Comparison of ENCODE assay signal across 25 cellular contexts in genomic region chr1:239388578-239388977, GRCh38. TPM values are rescaled to one million over a fixed set of nuclear protein-coding genes. Genes with fewer than 3 reads are reported as not detected.
A peak's percentile ranks its signal among the peaks of the same experiment; 100 is the strongest.
DNase-seq lines count a peak whose midpoint lies in the region; ATAC-seq, FAIRE-seq and TF ChIP-seq lines count a peak whose summit lies in the region.
"Had no signal": no experiment of that assay in that cellular context is flagged by ENCODE, and none has a peak within 500 bp of the region (broad histone marks: within the 10 kb centered on the region; RNA-seq: fewer than 3 reads in every experiment).

No MANE protein-coding gene starts in this region.

- H3K9me3 ChIP-seq in kidney (ENCODE audit: control insufficient read depth in 1 of 2, low read length in 2 of 2) (no peaks in the 10 kb centered on the region), sigmoid colon (no peaks in the 10 kb centered on the region)
- H3K9me3 ChIP-seq: heart left ventricle, right lobe of liver, suprapubic skin had no signal

- peaks cover 6% of the 10 kb centered on the region for H3K36me3 Mint-ChIP-seq in activated T-helper 17 cell treated with anti-CD3 and anti-CD28 coated beads, Interleukin-2, amount 50 U/mL, for 72 hours (ENCODE audit: low read depth)

- TF ChIP-seq CTCF in kidney (IDR thresholded peaks at IDR 0.05; ENCODE audit: borderline replicate concordance, extremely low read depth, insufficient read depth) (no peak), sigmoid colon (IDR thresholded peaks at IDR 0.05) (no peak)

- H3K9me3 Mint-ChIP-seq in activated T-helper 17 cell treated with anti-CD3 and anti-CD28 coated beads, Interleukin-2, amount 50 U/mL, for 72 hours = peaks cover 4% of the 10 kb centered on the region
- H3K9me3 Mint-ChIP-seq: endodermal cell; T-helper 1 cell treated with Interleukin-12 subunit alpha and Interleukin-12 subunit beta and Interleukin-4 antibody, amounts not matched to agents 30 μg/mL and 1 μg/mL, for 36 hours had no signal

- H3K27ac Mint-ChIP-seq in activated T-helper 17 cell treated with anti-CD3 and anti-CD28 coated beads, Interleukin-2, amount 50 U/mL, for 72 hours = no peak overlapping the region
- H3K27ac Mint-ChIP-seq: endodermal cell; T-helper 1 cell treated with Interleukin-12 subunit alpha and Interleukin-12 subunit beta and Interleukin-4 antibody, amounts not matched to agents 30 μg/mL and 1 μg/mL, for 36 hours had no signal

- peaks cover 13% of the 10 kb centered on the region for H3K4me1 Mint-ChIP-seq in activated T-helper 17 cell treated with anti-CD3 and anti-CD28 coated beads, Interleukin-2, amount 50 U/mL, for 72 hours

- no peak for FAIRE-seq in kidney (lab: Jason Lieb, UNC)
- FAIRE-seq: GM12878, HTR-8/SVneo had no signal

- 27 to 57% methylated on average over 9 of the region's 9 CpGs for WGBS in sigmoid colon, 2 donors

- no peak overlapping the region for H3K27ac ChIP-seq in kidney (ENCODE audit: low read depth in 2 of 2, low read length in 2 of 2)
- H3K27ac ChIP-seq in sigmoid colon = peak overlapping the region in 3 of 4 donors; percentile 88 to 92 (median 89)
- H3K27ac ChIP-seq: KMS-11, suprapubic skin, WERI-Rb-1 had no signal

- H3K4me1 ChIP-seq in kidney (ENCODE audit: control insufficient read depth in 1 of 2, insufficient read depth in 1 of 2, low read depth in 1 of 2, low read length in 2 of 2) = peaks cover 0 to 3% of the 10 kb centered on the region in 2 donors
- peaks cover 0 to 32% (median 18%) of the 10 kb centered on the region in 4 donors for H3K4me1 ChIP-seq in sigmoid colon

- TF ChIP-seq EP300 in sigmoid colon (IDR thresholded peaks at IDR 0.05) = no peak

- H3K4me3 ChIP-seq in kidney (ENCODE audit: low read length in 2 of 2) = peak overlapping the region; percentile 14 to 57
- H3K4me3 ChIP-seq in sigmoid colon = peak overlapping the region; percentile 72 to 91 (median 86)
- H3K4me3 ChIP-seq: GM12878 had no signal

- no peaks in the 10 kb centered on the region for H3K36me3 ChIP-seq in kidney (ENCODE audit: control insufficient read depth in 1 of 2, insufficient read depth in 2 of 2, low read length in 2 of 2)
- no peaks in the 10 kb centered on the region for H3K36me3 ChIP-seq in sigmoid colon
- H3K36me3 ChIP-seq: heart left ventricle, right lobe of liver, suprapubic skin, WERI-Rb-1 had no signal

- TF ChIP-seq POLR2A in sigmoid colon (IDR thresholded peaks at IDR 0.05) = no peak

- peaks cover 0 to 5% (median 0%) of the 10 kb centered on the region in 3 donors for H3K27me3 ChIP-seq in sigmoid colon
- H3K27me3 ChIP-seq: right lobe of liver had no signal

- ATAC-seq in activated T-helper 17 cell treated with anti-CD3 and anti-CD28 coated beads, Interleukin-2, amount 50 U/mL, for 72 hours (replicated peaks) = no peak
- ATAC-seq in GM21390 (IDR thresholded peaks at IDR 0.05; ENCODE audit: unreplicated experiment) = no peak
- ATAC-seq in HG03139 (IDR thresholded peaks at IDR 0.05; ENCODE audit: unreplicated experiment) = no peak
- ATAC-seq: GM12878, heart left ventricle, left ventricle myocardium superior, right lobe of liver had no signal

- no peak overlapping the region for H3K9ac ChIP-seq in kidney (ENCODE audit: low read length in 2 of 2)
- H3K9ac ChIP-seq: KMS-11 had no signal

- intact Hi-C loops in kidney (cut with DNase I) = no loop called here
- intact Hi-C loops in sigmoid colon (cut with DNase I) = loop anchor here (5.0 to 10.0 kb wide), 3 partner anchors 156 to 509 kb away; no protein-coding TSS in a partner anchor

- peak overlapping the region; percentile 81 for H3K4me3 Mint-ChIP-seq in activated T-helper 17 cell treated with anti-CD3 and anti-CD28 coated beads, Interleukin-2, amount 50 U/mL, for 72 hours
- H3K4me3 Mint-ChIP-seq: T-helper 1 cell treated with Interleukin-12 subunit alpha and Interleukin-12 subunit beta and Interleukin-4 antibody, amounts not matched to agents 30 μg/mL and 1 μg/mL, for 36 hours had no signal

- peaks cover 65% of the 10 kb centered on the region for H3K27me3 Mint-ChIP-seq in activated T-helper 17 cell treated with anti-CD3 and anti-CD28 coated beads, Interleukin-2, amount 50 U/mL, for 72 hours

- DNase-seq in ELR (ENCODE audit: low read depth) = peak; percentile 58
- DNase-seq in kidney = no peak
- DNase-seq in sigmoid colon = no peak
- DNase-seq in NCI-H774 (lab: John Stamatoyannopoulos, UW) = no peak
- DNase-seq: activated CD4-positive, alpha-beta T cell treated with anti-CD3 and anti-CD28 coated beads, Interleukin-2, amount 50 U/mL, for 4 hours; activated naive CD4-positive, alpha-beta T cell treated with Interleukin-2 at 50 U/mL for 16 hours; aorta; DMS153; endodermal cell; heart left ventricle; left ventricle myocardium superior; MV-4-11; NCI-H187; NCI-H748 treated with DMSO at 0.1 percent for 48 hours; right lobe of liver; SHP77; WERI-Rb-1 had no signal

RNA-seq across cellular contexts. Expression of gene CHRM3, which starts 2.2 kb away (rescaled TPM):
- under 1 TPM; 0.13 to 0.26 TPM for total RNA-seq in activated T-helper 17 cell treated with anti-CD3 and anti-CD28 coated beads, Interleukin-2, amount 50 U/mL, for 72 hours
- total RNA-seq in kidney = 2.9 TPM
- polyA plus RNA-seq in kidney (ENCODE audit: insufficient read depth, low read depth, low replicate concordance) = 1.4 TPM
- 100 to 1,000 TPM in 1 of 4 donors, 10 to 100 TPM in 3; 43.9 to 111 (median 69.0) TPM for total RNA-seq in sigmoid colon
- 1 to 10 TPM in 1 of 3 donors, under 1 TPM in 2; 0.60 to 5.0 (median 0.92) TPM for polyA plus RNA-seq in sigmoid colon

Comparison
In these comparisons a context has a peak if more than half of its experiments do, and no peak if none do; other contexts are left out.
1. H3K27ac ChIP-seq: peak in sigmoid colon (3 of 4); none in kidney (0 of 2).
2. RNA of gene CHRM3, which starts 2.2 kb away (total RNA-seq): 43.9 to 111 TPM in sigmoid colon; 2.9 TPM in kidney (single experiment) and 0.13 to 0.26 TPM in activated T-helper 17 cell treated with anti-CD3 and anti-CD28 coated beads, Interleukin-2, amount 50 U/mL, for 72 hours; every median in the first group is over 10 times any median in the second.